Comparison of ENCODE assay signal across 8 cellular contexts in the genomic region with DNA sequence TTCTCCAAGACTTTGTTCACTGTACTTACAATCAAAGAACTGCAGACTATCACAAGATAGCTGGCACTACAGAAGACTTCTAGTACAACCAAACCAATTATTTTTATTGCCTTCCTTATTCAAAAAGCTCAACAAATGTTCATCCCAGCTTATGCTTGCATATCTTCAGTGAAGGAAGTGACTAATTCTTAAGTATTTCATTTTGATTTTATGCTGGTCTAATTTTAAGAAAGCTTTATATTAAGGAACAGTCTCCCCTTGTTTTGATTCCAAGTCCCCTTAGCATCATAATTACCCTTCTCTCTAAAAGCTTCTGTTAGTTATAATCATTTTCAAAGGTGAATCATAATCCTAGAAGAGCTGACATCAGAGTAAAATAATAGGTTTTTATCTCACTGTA.
"Had no signal": no experiment of that assay in that cellular context is flagged by ENCODE, and none has a peak within 500 bp of the region (broad histone marks: within the 10 kb centered on the region; RNA-seq: fewer than 3 reads in every experiment).

No MANE protein-coding gene starts in this region.

- H3K27ac ChIP-seq: GM23248 had no signal

- H3K9me3 ChIP-seq: HAP-1 had no signal

- H3K36me3 ChIP-seq: HAP-1 had no signal

- DNase-seq: GM23248, GOT3, H7, HFFc6, KBM-7 had no signal

- H3K4me3 ChIP-seq: GM23248, HAP-1 had no signal

- ATAC-seq: HCT116, HepG2 had no signal

- H3K4me1 ChIP-seq: HAP-1 had no signal
